8 cellular contexts compared by ENCODE assay signal in genomic region chr11:64742087-64742939, GRCh38.
DNase-seq lines count a peak whose midpoint lies in the region; ATAC-seq lines count a peak whose summit lies in the region.

No MANE protein-coding gene starts in this region.

- H3K4me1 ChIP-seq in NT2/D1 (ENCODE audit: insufficient read depth, insufficient read length) (peaks cover 41% of the 10 kb centered on the region), duodenal mucosa (ENCODE audit: control insufficient read depth in 1 of 2, insufficient read depth in 2 of 2, low read length in 2 of 2) (peaks cover 29 to 30% of the 10 kb centered on the region in 2 donors), muscle layer of duodenum (ENCODE audit: control insufficient read depth in 1 of 2, insufficient read depth in 2 of 2, low read length in 2 of 2) (peaks cover 5 to 27% of the 10 kb centered on the region in 2 donors)

- H3K27me3 ChIP-seq in NT2/D1 (ENCODE audit: insufficient read depth, insufficient read length) (peaks cover 59% of the 10 kb centered on the region), duodenal mucosa (ENCODE audit: control insufficient read depth in 1 of 2, insufficient read depth in 2 of 2, low read length in 2 of 2) (peaks cover 32 to 50% of the 10 kb centered on the region in 2 donors), muscle layer of duodenum (ENCODE audit: low read depth, low read length) (peaks cover 10% of the 10 kb centered on the region)

- H3K36me3 ChIP-seq in NT2/D1 (ENCODE audit: insufficient read depth, insufficient read length, low read length): no peaks in the 10 kb centered on the region
- H3K36me3 ChIP-seq in duodenal mucosa (ENCODE audit: control insufficient read depth in 1 of 2, insufficient read depth in 2 of 2, low read length in 2 of 2): no peaks in the 10 kb centered on the region
- peaks cover 0 to 9% of the 10 kb centered on the region in 2 donors for H3K36me3 ChIP-seq in muscle layer of duodenum (ENCODE audit: control insufficient read depth in 1 of 2, insufficient read depth in 2 of 2, low read length in 2 of 2)

- peak; percentile 24 to 38 for DNase-seq in NCI-H524 (lab: John Stamatoyannopoulos, UW)
- DNase-seq in NCI-H524 treated with DMSO at 0.1 percent for 48 hours (lab: John Stamatoyannopoulos, UW): no peak
- no peak for DNase-seq in NT2/D1 (ENCODE audit: low read depth, low spot score)
- DNase-seq in NCI-H748 (lab: John Stamatoyannopoulos, UW; ENCODE audit: unreplicated experiment): no peak

- H3K27ac ChIP-seq in duodenal mucosa (ENCODE audit: low read depth, low read length): no peak overlapping the region
- H3K27ac ChIP-seq in muscle layer of duodenum (ENCODE audit: low read length): no peak overlapping the region

- H3K9me3 ChIP-seq in NT2/D1 (ENCODE audit: insufficient read depth, low read length): no peaks in the 10 kb centered on the region
- H3K9me3 ChIP-seq in duodenal mucosa (ENCODE audit: control insufficient read depth in 1 of 2, low read length in 2 of 2): no peaks in the 10 kb centered on the region
- no peaks in the 10 kb centered on the region for H3K9me3 ChIP-seq in muscle layer of duodenum (ENCODE audit: control insufficient read depth in 1 of 2, low read length in 2 of 2)

- H3K4me3 ChIP-seq in NT2/D1 (ENCODE audit: insufficient read length, low read depth) (peak overlapping the region; percentile 62), duodenal mucosa (ENCODE audit: low read depth in 1 of 2, low read length in 2 of 2) (peak overlapping the region; percentile 63 to 69), muscle layer of duodenum (ENCODE audit: low read depth in 1 of 2, low read length in 2 of 2) (peak overlapping the region; percentile 56 to 77)

- ATAC-seq in HG03469 (IDR thresholded peaks at IDR 0.05; ENCODE audit: unreplicated experiment) (no peak), GM21786 (IDR thresholded peaks at IDR 0.05; ENCODE audit: unreplicated experiment) (no peak)

- H3K9ac ChIP-seq in NT2/D1 (ENCODE audit: insufficient read length, low read depth) (peak overlapping the region; percentile 89), duodenal mucosa (ENCODE audit: low read depth in 1 of 2, low read length in 2 of 2) (peak overlapping the region in 1 of 2 donors; percentile 39)

Comparison
In these comparisons a context has a peak if more than half of its experiments do, and no peak if none do; other contexts are left out.
1. DNase-seq: peak in NCI-H524 (2 of 2); none in NCI-H524 treated with DMSO at 0.1 percent for 48 hours (single experiment), NT2/D1 (single experiment) and NCI-H748 (single experiment).
2. Peak in every context shown above with its lines, with median percentiles within 50 percentile points of each other: H3K4me3 ChIP-seq.